14 cellular contexts compared by ENCODE assay signal in genomic region chr5:30102185-30102584, GRCh38.
DNase-seq lines count a peak whose midpoint lies in the region; ATAC-seq, FAIRE-seq and TF ChIP-seq lines count a peak whose summit lies in the region.
"Had no signal": no experiment of that assay in that cellular context is flagged by ENCODE, and none has a peak within 500 bp of the region (broad histone marks: within the 10 kb centered on the region; RNA-seq: fewer than 3 reads in every experiment).

No MANE protein-coding gene starts in this region.

- H3K4me3 Mint-ChIP-seq in chondrocyte (ENCODE audit: unreplicated experiment): peak overlapping the region; percentile 14
- H3K4me3 Mint-ChIP-seq in activated CD4-positive, alpha-beta T cell treated with anti-CD3 and anti-CD28 coated beads for 36 hours: no peak overlapping the region
- H3K4me3 Mint-ChIP-seq: CD8-positive, alpha-beta memory T cell had no signal

- H3K27ac Mint-ChIP-seq in chondrocyte (ENCODE audit: unreplicated experiment): peak overlapping the region; percentile 52
- no peak overlapping the region for H3K27ac Mint-ChIP-seq in activated CD4-positive, alpha-beta T cell treated with anti-CD3 and anti-CD28 coated beads for 36 hours
- H3K27ac Mint-ChIP-seq: CD8-positive, alpha-beta memory T cell had no signal

- peaks cover 1% of the 10 kb centered on the region for H3K36me3 Mint-ChIP-seq in chondrocyte (ENCODE audit: low read depth)
- no peaks in the 10 kb centered on the region for H3K36me3 Mint-ChIP-seq in activated CD4-positive, alpha-beta T cell treated with anti-CD3 and anti-CD28 coated beads for 36 hours (ENCODE audit: low read depth)
- H3K36me3 Mint-ChIP-seq: CD8-positive, alpha-beta memory T cell had no signal

- H2AFZ ChIP-seq in ACC112 (ENCODE audit: low read length, unreplicated experiment): no peak overlapping the region
- H2AFZ ChIP-seq: GM23248 had no signal

- WGBS in A549 (ENCODE audit: missing lambda C conversion rate): 80% methylated on average over 2 of the region's 2 CpGs

- H3K27me3 ChIP-seq in ACC112 (ENCODE audit: insufficient read depth, low read length) (no peaks in the 10 kb centered on the region), RWPE2 (ENCODE audit: insufficient read depth, poor library complexity, severe bottlenecking) (no peaks in the 10 kb centered on the region)
- H3K27me3 ChIP-seq: BLaER1 had no signal

- no peak for TF ChIP-seq POLR2A in A549 (IDR thresholded peaks at IDR 0.05; ENCODE audit: low read length)

- no peaks in the 10 kb centered on the region for H3K79me2 ChIP-seq in ACC112 (ENCODE audit: control insufficient read depth, insufficient read depth, low read length, unreplicated experiment)

- DNase-seq in A549 (ENCODE audit: low read depth in 1 of 2, low spot score in 1 of 2): no peak
- no peak for DNase-seq in RWPE2 (ENCODE audit: low spot score)
- DNase-seq in chondrocyte (ENCODE audit: low spot score): no peak
- no peak for DNase-seq in activated CD4-positive, alpha-beta T cell treated with anti-CD3 and anti-CD28 coated beads for 36 hours
- no peak for DNase-seq in stimulated activated naive CD8-positive, alpha-beta T cell treated with anti-CD3 and anti-CD28 coated beads, Interleukin-15, Interleukin-2, amounts not matched to agents 100 U/mL and 50 U/mL, for 24 hours
- no peak for DNase-seq in activated CD4-positive, alpha-beta T cell treated with anti-CD3 and anti-CD28 coated beads, Interleukin-2, amount 50 U/mL, for 1 hour
- DNase-seq: AML-193; Caco-2; CD8-positive, alpha-beta memory T cell; GM23248; H7 had no signal

- no peak overlapping the region for H3K4me3 ChIP-seq in A549
- H3K4me3 ChIP-seq in ACC112 (ENCODE audit: low read depth, low read length): no peak overlapping the region
- H3K4me3 ChIP-seq in RWPE2 (ENCODE audit: severe bottlenecking): no peak overlapping the region
- H3K4me3 ChIP-seq: BLaER1, GM23248 had no signal

- H3K36me3 ChIP-seq in ACC112 (ENCODE audit: insufficient read depth, low read length): no peaks in the 10 kb centered on the region
- no peaks in the 10 kb centered on the region for H3K36me3 ChIP-seq in RWPE2 (ENCODE audit: low read depth)
- H3K36me3 ChIP-seq: BLaER1 had no signal

- no peak overlapping the region for H3K4me2 ChIP-seq in A549
- H3K4me2 ChIP-seq: BLaER1 had no signal

- TF ChIP-seq EP300 in A549 (IDR thresholded peaks at IDR 0.05): no peak

- POLR2A ChIA-PET in A549 (lab: Yijun Ruan, JAX): no interaction called here
- POLR2A ChIA-PET in activated CD4-positive, alpha-beta T cell treated with anti-CD3 and anti-CD28 coated beads for 36 hours (lab: Charles Lee): no interaction called here

- H3K27ac ChIP-seq in A549 (no peak overlapping the region), ACC112 (ENCODE audit: low read depth, low read length) (peak overlapping the region; percentile 34), RWPE2 (ENCODE audit: poor library complexity, severe bottlenecking) (peak overlapping the region; percentile 91)
- H3K27ac ChIP-seq: BLaER1, GM23248 had no signal

- TF ChIP-seq RAD21 in A549 (conservative IDR thresholded peaks at IDR 0.05 in 1 of 2, IDR thresholded peaks at IDR 0.05 in 1 of 2): no peak

- H3K4me1 ChIP-seq in A549 (peaks cover 31% of the 10 kb centered on the region), ACC112 (ENCODE audit: control insufficient read depth, insufficient read depth, low read length, unreplicated experiment) (peaks cover 12% of the 10 kb centered on the region), RWPE2 (ENCODE audit: insufficient read depth, poor library complexity, severe bottlenecking) (peaks cover 63% of the 10 kb centered on the region)
- H3K4me1 ChIP-seq: BLaER1, Caco-2 had no signal

- H3K9me3 Mint-ChIP-seq in chondrocyte (ENCODE audit: low read depth): no peaks in the 10 kb centered on the region
- H3K9me3 Mint-ChIP-seq in activated CD4-positive, alpha-beta T cell treated with anti-CD3 and anti-CD28 coated beads for 36 hours (ENCODE audit: low read depth): peaks cover 9% of the 10 kb centered on the region

- FAIRE-seq in A549 (lab: Jason Lieb, UNC): no peak
- FAIRE-seq: A204.1 had no signal

- ATAC-seq in A549 (no peak), RWPE2 (ENCODE audit: low read depth) (no peak)
- ATAC-seq in activated CD4-positive, alpha-beta T cell treated with anti-CD3 and anti-CD28 coated beads for 36 hours: no peak
- ATAC-seq in stimulated activated naive CD8-positive, alpha-beta T cell treated with anti-CD3 and anti-CD28 coated beads, Interleukin-15, Interleukin-2, amounts not matched to agents 100 U/mL and 50 U/mL, for 24 hours: no peak

- CTCF ChIA-PET in A549 (lab: Yijun Ruan, JAX): no interaction called here
- CTCF ChIA-PET in activated CD4-positive, alpha-beta T cell treated with anti-CD3 and anti-CD28 coated beads for 36 hours (lab: Charles Lee): no interaction called here

- H3K27me3 Mint-ChIP-seq in chondrocyte (ENCODE audit: low read depth): no peaks in the 10 kb centered on the region
- H3K27me3 Mint-ChIP-seq in activated CD4-positive, alpha-beta T cell treated with anti-CD3 and anti-CD28 coated beads for 36 hours: no peaks in the 10 kb centered on the region
- H3K27me3 Mint-ChIP-seq: CD8-positive, alpha-beta memory T cell had no signal

- H3K9me3 ChIP-seq in A549: no peaks in the 10 kb centered on the region
- H3K9me3 ChIP-seq in RWPE2 (ENCODE audit: severe bottlenecking): no peaks in the 10 kb centered on the region
- H3K9me3 ChIP-seq: BLaER1, Caco-2 had no signal

- H3K4me1 Mint-ChIP-seq in chondrocyte (ENCODE audit: low read depth): peaks cover 70% of the 10 kb centered on the region
- no peaks in the 10 kb centered on the region for H3K4me1 Mint-ChIP-seq in activated CD4-positive, alpha-beta T cell treated with anti-CD3 and anti-CD28 coated beads for 36 hours
- H3K4me1 Mint-ChIP-seq: CD8-positive, alpha-beta memory T cell had no signal

- intact Hi-C loops in activated CD4-positive, alpha-beta T cell treated with anti-CD3 and anti-CD28 coated beads for 36 hours (cut with DNase I, micrococcal nuclease): no loop called here

- TF ChIP-seq CTCF in A549 (IDR thresholded peaks at IDR 0.05): no peak
- no peak for TF ChIP-seq CTCF in RWPE2 (IDR thresholded peaks at IDR 0.05; ENCODE audit: poor library complexity, severe bottlenecking)
- no peak for TF ChIP-seq CTCF in chondrocyte (IDR thresholded peaks at IDR 0.05)

TF ChIP-seq in A549, 52 proteins besides CTCF, POLR2A, EP300 and RAD21:
- TF ChIP-seq MAFK (IDR thresholded peaks at IDR 0.05; ENCODE audit: partially characterized antibody): peak; percentile 86
- TF ChIP-seq PBX3 (IDR thresholded peaks at IDR 0.05): no peak
TF ChIP-seq in A549: peak in this region for 1.

Comparison
In these comparisons a context has a peak if more than half of its experiments do, and no peak if none do; other contexts are left out.
1. H3K27ac ChIP-seq: peak in ACC112 (single experiment) and RWPE2 (single experiment); none in A549 (0 of 2).